1 cellular context compared by ENCODE assay signal in the genomic region with DNA sequence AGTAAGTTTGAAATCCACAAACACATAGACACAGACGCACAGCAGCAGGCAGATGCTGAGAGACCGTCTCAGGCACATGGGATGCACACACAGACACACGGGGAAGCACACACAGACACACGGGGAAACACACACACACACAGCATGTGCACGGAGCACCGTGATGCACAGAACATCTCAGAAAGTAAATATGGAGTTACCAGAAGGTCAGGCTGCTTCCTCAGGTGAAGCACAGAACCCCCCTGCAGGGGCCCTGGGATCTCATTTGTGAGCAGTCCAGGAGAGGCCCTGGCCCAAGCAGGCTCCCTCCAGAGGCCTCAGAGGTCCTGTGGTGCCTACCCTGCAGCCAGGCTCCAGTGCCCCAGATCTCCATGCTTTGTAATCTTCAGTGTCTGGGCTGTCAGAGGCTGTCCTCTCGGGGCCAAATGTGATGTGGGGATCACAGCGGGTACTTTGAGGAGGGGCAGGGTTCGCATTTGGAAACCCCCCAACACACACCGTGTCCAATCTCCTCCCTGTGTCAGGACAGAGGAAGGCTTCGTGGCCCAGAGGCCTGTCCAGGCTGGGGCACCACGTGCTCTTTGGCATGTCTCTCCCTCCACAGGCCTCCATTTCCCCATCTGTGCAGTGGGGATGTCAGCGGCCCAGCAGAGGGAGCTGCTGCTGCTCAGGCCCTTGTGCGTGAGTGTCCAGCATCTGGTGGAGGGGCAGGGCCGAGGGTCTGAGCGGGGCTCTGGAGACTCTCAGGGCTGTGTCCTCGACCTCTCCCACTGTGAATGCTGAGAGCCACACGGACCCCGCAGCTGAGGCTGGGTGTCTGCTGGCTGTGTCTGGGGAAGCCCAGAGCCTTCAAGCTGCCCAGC.
TF ChIP-seq lines count a peak whose summit lies in the region.

No MANE protein-coding gene starts in this region.

TF ChIP-seq in HepG2, 621 proteins besides CTCF, POLR2A, EP300 and RAD21:
- TF ChIP-seq FOXO1 (CRISPR knock-in tag; IDR thresholded peaks at IDR 0.05): no peak
- TF ChIP-seq, protein P1, sequence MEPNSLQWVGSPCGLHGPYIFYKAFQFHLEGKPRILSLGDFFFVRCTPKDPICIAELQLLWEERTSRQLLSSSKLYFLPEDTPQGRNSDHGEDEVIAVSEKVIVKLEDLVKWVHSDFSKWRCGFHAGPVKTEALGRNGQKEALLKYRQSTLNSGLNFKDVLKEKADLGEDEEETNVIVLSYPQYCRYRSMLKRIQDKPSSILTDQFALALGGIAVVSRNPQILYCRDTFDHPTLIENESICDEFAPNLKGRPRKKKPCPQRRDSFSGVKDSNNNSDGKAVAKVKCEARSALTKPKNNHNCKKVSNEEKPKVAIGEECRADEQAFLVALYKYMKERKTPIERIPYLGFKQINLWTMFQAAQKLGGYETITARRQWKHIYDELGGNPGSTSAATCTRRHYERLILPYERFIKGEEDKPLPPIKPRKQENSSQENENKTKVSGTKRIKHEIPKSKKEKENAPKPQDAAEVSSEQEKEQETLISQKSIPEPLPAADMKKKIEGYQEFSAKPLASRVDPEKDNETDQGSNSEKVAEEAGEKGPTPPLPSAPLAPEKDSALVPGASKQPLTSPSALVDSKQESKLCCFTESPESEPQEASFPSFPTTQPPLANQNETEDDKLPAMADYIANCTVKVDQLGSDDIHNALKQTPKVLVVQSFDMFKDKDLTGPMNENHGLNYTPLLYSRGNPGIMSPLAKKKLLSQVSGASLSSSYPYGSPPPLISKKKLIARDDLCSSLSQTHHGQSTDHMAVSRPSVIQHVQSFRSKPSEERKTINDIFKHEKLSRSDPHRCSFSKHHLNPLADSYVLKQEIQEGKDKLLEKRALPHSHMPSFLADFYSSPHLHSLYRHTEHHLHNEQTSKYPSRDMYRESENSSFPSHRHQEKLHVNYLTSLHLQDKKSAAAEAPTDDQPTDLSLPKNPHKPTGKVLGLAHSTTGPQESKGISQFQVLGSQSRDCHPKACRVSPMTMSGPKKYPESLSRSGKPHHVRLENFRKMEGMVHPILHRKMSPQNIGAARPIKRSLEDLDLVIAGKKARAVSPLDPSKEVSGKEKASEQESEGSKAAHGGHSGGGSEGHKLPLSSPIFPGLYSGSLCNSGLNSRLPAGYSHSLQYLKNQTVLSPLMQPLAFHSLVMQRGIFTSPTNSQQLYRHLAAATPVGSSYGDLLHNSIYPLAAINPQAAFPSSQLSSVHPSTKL (CRISPR knock-in tag; IDR thresholded peaks at IDR 0.05): no peak
- no peak for TF ChIP-seq ZNF3 (CRISPR knock-in tag; IDR thresholded peaks at IDR 0.05)
- TF ChIP-seq, protein P2, sequence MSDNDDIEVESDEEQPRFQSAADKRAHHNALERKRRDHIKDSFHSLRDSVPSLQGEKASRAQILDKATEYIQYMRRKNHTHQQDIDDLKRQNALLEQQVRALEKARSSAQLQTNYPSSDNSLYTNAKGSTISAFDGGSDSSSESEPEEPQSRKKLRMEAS (IDR thresholded peaks at IDR 0.05): 0 out of 2 replicates have a peak, but pooled peaks have one; percentile 18
- peak; percentile 87 for TF ChIP-seq ZNF629 (CRISPR knock-in tag; conservative IDR thresholded peaks at IDR 0.05)
